ENCODE assay signal across 1 cellular context in genomic region chr3:49119439-49119838, GRCh38.
TF ChIP-seq lines count a peak whose summit lies in the region.

No MANE protein-coding gene starts in this region.

TF ChIP-seq in endothelial cell of umbilical vein, 7 proteins besides CTCF, POLR2A, EP300 and RAD21:
- TF ChIP-seq FOS (IDR thresholded peaks at IDR 0.05; ENCODE audit: borderline replicate concordance, insufficient read depth, low read length) (no peak), JUN (IDR thresholded peaks at IDR 0.05; ENCODE audit: borderline replicate concordance, insufficient read depth, insufficient read length, low read depth) (no peak), MYC (IDR thresholded peaks at IDR 0.05; ENCODE audit: low read depth, low read length) (no peak), POLR2AphosphoS5 (IDR thresholded peaks at IDR 0.05; ENCODE audit: insufficient read depth, low read depth, low read length) (no peak), EZH2 (IDR thresholded peaks at IDR 0.05; ENCODE audit: borderline replicate concordance, low read depth, low read length, severe bottlenecking) (no peak)
